ENCODE assay signal across 19 cellular contexts in the genomic region with DNA sequence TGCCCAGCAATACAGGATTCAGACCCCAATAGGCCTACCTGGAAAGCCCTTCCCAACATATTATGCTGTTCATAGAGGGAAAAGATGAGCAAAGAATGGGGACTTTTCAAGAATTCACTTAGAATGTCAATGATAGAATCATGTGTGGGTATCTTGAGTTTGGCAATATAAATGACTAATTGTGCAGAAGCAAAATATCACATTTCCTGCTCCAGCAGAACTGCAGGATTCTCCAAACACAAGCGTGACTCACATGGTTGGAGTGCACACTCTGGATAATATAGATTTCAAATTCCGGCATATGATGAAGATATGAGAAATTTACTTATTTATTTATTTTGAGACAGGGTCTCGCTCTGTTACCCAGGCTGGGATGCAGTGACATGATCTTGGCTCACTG. TPM values are rescaled to one million over a fixed set of nuclear protein-coding genes. Genes with fewer than 3 reads are reported as not detected.
DNase-seq lines count a peak whose midpoint lies in the region; ATAC-seq and TF ChIP-seq lines count a peak whose summit lies in the region.
"Had no signal": no experiment of that assay in that cellular context is flagged by ENCODE, and none has a peak within 500 bp of the region (broad histone marks: within the 10 kb centered on the region; RNA-seq: fewer than 3 reads in every experiment).

No MANE protein-coding gene starts in this region.

- WGBS in smooth muscle cell (ENCODE audit: low lambda C conversion rate): 46% methylated on average over 3 of the region's 3 CpGs
- 95 to 96% methylated on average over 3 of the region's 3 CpGs for WGBS in testis, 2 donors

- TF ChIP-seq POLR2A in testis (IDR thresholded peaks at IDR 0.05): no peak

- H3K27ac ChIP-seq in RWPE2 (ENCODE audit: poor library complexity, severe bottlenecking) (peak overlapping the region; percentile 52), fibroblast of lung (ENCODE audit: insufficient read depth, low read length) (no peak overlapping the region), smooth muscle cell (ENCODE audit: low read depth) (no peak overlapping the region), testis (no peak overlapping the region)
- H3K27ac ChIP-seq: esophagus muscularis mucosa had no signal

- TF ChIP-seq CTCF in RWPE2 (IDR thresholded peaks at IDR 0.05; ENCODE audit: poor library complexity, severe bottlenecking) (no peak), fibroblast of lung (conservative IDR thresholded peaks at IDR 0.05 in 1 of 2, IDR thresholded peaks at IDR 0.05 in 1 of 2; ENCODE audit: low read depth in 1 of 2, low read length in 2 of 2) (no peak), smooth muscle cell (IDR thresholded peaks at IDR 0.05; ENCODE audit: borderline replicate concordance, insufficient read depth, poor library complexity, severe bottlenecking) (no peak), testis (IDR thresholded peaks at IDR 0.05) (no peak)

- H3K4me2 ChIP-seq in fibroblast of lung (ENCODE audit: extremely low read depth, insufficient read depth, low read length) (peak overlapping the region; percentile 2), smooth muscle cell (no peak overlapping the region)

- H2AFZ ChIP-seq in fibroblast of lung (ENCODE audit: low read length): no peak overlapping the region
- H2AFZ ChIP-seq in smooth muscle cell (ENCODE audit: low read depth): no peak overlapping the region

- H3K4me3 ChIP-seq in RWPE2 (ENCODE audit: severe bottlenecking) (no peak overlapping the region), fibroblast of lung (replicated peaks in 1 of 4; ENCODE audit: control extremely low read depth in 1 of 4, insufficient read depth in 1 of 4, low read depth in 3 of 4, low read length in 4 of 4) (no peak overlapping the region), smooth muscle cell (no peak overlapping the region), testis (no peak overlapping the region)
- H3K4me3 ChIP-seq: esophagus muscularis mucosa had no signal

- H3K36me3 ChIP-seq in RWPE2 (ENCODE audit: low read depth): no peaks in the 10 kb centered on the region
- no peaks in the 10 kb centered on the region for H3K36me3 ChIP-seq in fibroblast of lung (ENCODE audit: control insufficient read depth, insufficient read depth, low read length)
- no peaks in the 10 kb centered on the region for H3K36me3 ChIP-seq in smooth muscle cell (ENCODE audit: low read depth)
- no peaks in the 10 kb centered on the region for H3K36me3 ChIP-seq in testis (ENCODE audit: low read depth, missing control alignments)
- H3K36me3 ChIP-seq: esophagus muscularis mucosa had no signal

- intact Hi-C loops in testis (cut with DNase I; ENCODE audit: low total_unique reads): no loop called here

- H3F3A ChIP-seq in smooth muscle cell (ENCODE audit: low read depth): no peaks in the 10 kb centered on the region

- H3K9me3 ChIP-seq in RWPE2 (ENCODE audit: severe bottlenecking) (no peaks in the 10 kb centered on the region), fibroblast of lung (ENCODE audit: control insufficient read depth, insufficient read depth, low read depth, low read length) (no peaks in the 10 kb centered on the region), smooth muscle cell (replicated peaks; ENCODE audit: low read depth) (no peaks in the 10 kb centered on the region), testis (no peaks in the 10 kb centered on the region)
- H3K9me3 ChIP-seq: esophagus muscularis mucosa had no signal

- H3K79me2 ChIP-seq in fibroblast of lung (ENCODE audit: control insufficient read depth, insufficient read depth, low read length) (no peaks in the 10 kb centered on the region), smooth muscle cell (ENCODE audit: low read depth) (no peaks in the 10 kb centered on the region)

- H4K20me1 ChIP-seq in fibroblast of lung (ENCODE audit: control insufficient read depth, extremely low read depth, insufficient read depth, low read length) (no peaks in the 10 kb centered on the region), smooth muscle cell (ENCODE audit: low read depth) (no peaks in the 10 kb centered on the region)

- ATAC-seq in RWPE2 (ENCODE audit: low read depth): peak; percentile 96
- ATAC-seq: stimulated activated naive CD8-positive, alpha-beta T cell treated with anti-CD3 and anti-CD28 coated beads, Interleukin-15, amount 100 ng/mL, for 72 hours had no signal

- H3K9ac ChIP-seq in fibroblast of lung (ENCODE audit: insufficient read depth, low read length) (no peak overlapping the region), smooth muscle cell (ENCODE audit: low read depth) (no peak overlapping the region)

- H3K27me3 ChIP-seq in RWPE2 (ENCODE audit: insufficient read depth, poor library complexity, severe bottlenecking) (no peaks in the 10 kb centered on the region), fibroblast of lung (ENCODE audit: control insufficient read depth, insufficient read depth, low read length) (no peaks in the 10 kb centered on the region), smooth muscle cell (ENCODE audit: low read depth) (peaks cover 11% of the 10 kb centered on the region), testis (no peaks in the 10 kb centered on the region)
- H3K27me3 ChIP-seq: esophagus muscularis mucosa had no signal

- DNase-seq in GM04503 (ENCODE audit: low read depth): peak; percentile 40
- no peak for DNase-seq in RWPE2 (ENCODE audit: low spot score)
- DNase-seq in fibroblast of lung (ENCODE audit: low read depth in 2 of 2): peak; percentile 84 to 91
- DNase-seq in renal cortical epithelial cell (ENCODE audit: low read depth): peak; percentile 15
- DNase-seq in smooth muscle cell (lab: John Stamatoyannopoulos, UW; ENCODE audit: unreplicated experiment): no peak
- no peak for DNase-seq in NCI-H526 treated with DMSO at 0.1 percent for 48 hours (lab: John Stamatoyannopoulos, UW)
- no peak for DNase-seq in DMS53 treated with DMSO at 0.1 percent for 48 hours (lab: John Stamatoyannopoulos, UW; ENCODE audit: unreplicated experiment)
- DNase-seq in testis: no peak
- DNase-seq: activated effector memory CD4-positive, alpha-beta T cell treated with anti-CD3 and anti-CD28 coated beads, Interleukin-2, amount 50 U/mL, for 16 hours; cerebellar nuclear complex; immature natural killer cell; NCI-H146; NCI-H69; retina; Right ventricle myocardium superior; stimulated activated CD4-positive, alpha-beta T cell treated with anti-CD3 and anti-CD28 coated beads, Interleukin-4, amount 100 ng/mL, for 4 hours; stimulated activated naive CD8-positive, alpha-beta T cell treated with anti-CD3 and anti-CD28 coated beads, Interleukin-15, amount 100 ng/mL, for 72 hours had no signal

- H3K4me1 ChIP-seq in RWPE2 (ENCODE audit: insufficient read depth, poor library complexity, severe bottlenecking) (peaks cover 6% of the 10 kb centered on the region), fibroblast of lung (ENCODE audit: control insufficient read depth, extremely low read depth, insufficient read depth, low read length) (peaks cover 10% of the 10 kb centered on the region), smooth muscle cell (ENCODE audit: low read depth) (no peaks in the 10 kb centered on the region), testis (no peaks in the 10 kb centered on the region)
- H3K4me1 ChIP-seq: esophagus muscularis mucosa had no signal

RNA-seq across cellular contexts. Expression of a gene that starts 12.5 kb away (rescaled TPM):
- not detected in 2 replicates for total RNA-seq in fibroblast of lung
- polyA plus RNA-seq in fibroblast of lung: 0.06 TPM in 1 of 2 replicates, not detected in the other
- polyA plus RNA-seq in fibroblast of lung (2012): not detected in 2 replicates
- not detected in 2 replicates for polyA minus RNA-seq in fibroblast of lung (ENCODE audit: low replicate concordance)
- not detected in 2 replicates for total RNA-seq in renal cortical epithelial cell
- total RNA-seq in smooth muscle cell: not detected in 2 replicates
- not detected in 2 replicates for polyA plus RNA-seq in smooth muscle cell
- total RNA-seq in testis: under 1 TPM in 1 of 2 donors, not detected in 1; 0.31 TPM
- 0.74 TPM for polyA plus RNA-seq in testis (ENCODE audit: insufficient read depth, low read depth, low replicate concordance)
- total RNA-seq: Right ventricle myocardium superior had no signal
- polyA plus RNA-seq: IgD-negative memory B cell, immature natural killer cell had no signal

RNA-seq across cellular contexts. Expression of a gene that starts 56.9 kb away (rescaled TPM):
- total RNA-seq in fibroblast of lung (50.3 and 58.3 TPM in 2 replicates), renal cortical epithelial cell (22.1 and 37.9 TPM in 2 replicates), smooth muscle cell (0.76 and 0.99 TPM in 2 replicates), testis (1 to 10 TPM; 2.2 to 2.8 TPM)
- polyA plus RNA-seq in fibroblast of lung (11.8 and 18.7 TPM in 2 replicates), smooth muscle cell (0.18 and 0.23 TPM in 2 replicates), testis (ENCODE audit: insufficient read depth, low read depth, low replicate concordance) (3.6 TPM)
- polyA plus RNA-seq in fibroblast of lung (2012): 10.8 and 20.4 TPM in 2 replicates
- polyA minus RNA-seq in fibroblast of lung (ENCODE audit: low replicate concordance): 18.8 and 19.3 TPM in 2 replicates

Comparison
In these comparisons a context has a peak if more than half of its experiments do, and no peak if none do; other contexts are left out.
1. DNase-seq: peak in GM04503 (single experiment), fibroblast of lung (2 of 2) and renal cortical epithelial cell (single experiment); none in RWPE2 (single experiment), smooth muscle cell (single experiment), NCI-H526 treated with DMSO at 0.1 percent for 48 hours (single experiment), DMS53 treated with DMSO at 0.1 percent for 48 hours (single experiment) and testis (single experiment).